In genomic region chr7:18663321-18663720, GRCh38 we compare ENCODE assay signal across 1 cellular context.
TF ChIP-seq lines count a peak whose summit lies in the region.

No MANE protein-coding gene starts in this region.

TF ChIP-seq in HepG2, 621 proteins besides CTCF, POLR2A, EP300 and RAD21 (continued from another document):
- TF ChIP-seq TERF1 (CRISPR knock-in tag; IDR thresholded peaks at IDR 0.05) (no peak), PRPF4 (IDR thresholded peaks at IDR 0.05; ENCODE audit: low read depth, low read length, poor library complexity, severe bottlenecking) (no peak), ZNF382 (CRISPR knock-in tag; IDR thresholded peaks at IDR 0.05; ENCODE audit: borderline replicate concordance) (no peak)
